10 cellular contexts compared by ENCODE assay signal in the genomic region with DNA sequence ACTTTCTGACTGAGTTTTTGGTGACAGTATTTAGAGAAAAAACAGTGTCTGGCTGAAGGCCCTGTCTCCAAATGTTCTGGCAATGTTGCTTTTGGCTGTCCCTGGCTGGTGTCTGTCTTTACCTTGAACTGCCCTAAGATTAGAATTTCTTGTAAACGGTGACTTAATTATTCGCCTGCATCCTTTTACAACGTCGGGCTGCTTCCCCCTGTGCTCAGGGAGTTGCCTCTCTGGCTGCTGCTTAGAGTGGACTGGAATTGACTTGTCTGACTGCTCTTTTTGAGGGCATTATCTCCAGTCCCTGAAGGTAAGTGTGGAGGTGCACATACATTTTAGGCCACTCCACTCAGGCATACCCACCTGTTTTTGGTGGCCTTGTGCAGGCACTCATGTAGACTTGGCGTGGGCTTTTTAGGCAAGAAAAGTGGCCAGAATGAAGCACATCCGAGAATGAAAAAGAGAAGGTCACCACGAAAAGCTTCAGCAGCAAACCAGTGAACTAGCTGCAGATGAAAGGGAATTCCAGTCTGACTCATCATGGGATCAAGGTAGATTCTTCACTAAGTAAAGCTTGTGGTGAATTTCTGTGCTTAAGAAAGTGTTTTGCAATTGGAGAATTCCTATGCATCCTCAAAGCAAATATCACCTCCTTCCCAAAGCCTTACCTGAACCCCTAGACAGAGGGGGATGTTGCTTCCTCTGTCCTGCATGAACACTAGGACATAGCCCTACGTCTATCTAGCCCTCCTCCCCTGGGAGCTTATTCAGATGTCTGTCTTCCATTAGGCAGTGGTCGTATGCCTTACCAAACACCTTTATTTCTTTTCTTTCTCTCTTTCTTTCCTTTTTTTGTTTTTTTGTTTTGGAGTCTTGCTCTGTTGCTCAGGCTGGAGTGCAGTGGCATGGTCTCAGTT.
DNase-seq lines count a peak whose midpoint lies in the region; ATAC-seq lines count a peak whose summit lies in the region.
"Had no signal": no experiment of that assay in that cellular context is flagged by ENCODE, and none has a peak within 500 bp of the region (broad histone marks: within the 10 kb centered on the region; RNA-seq: fewer than 3 reads in every experiment).

No MANE protein-coding gene starts in this region.

- peak; percentile 72 for DNase-seq in SW480 (ENCODE audit: low spot score)
- peak; percentile 85 for DNase-seq in islet precursor cell
- DNase-seq in RPMI8226, result no peak
- DNase-seq in activated CD4-positive, alpha-beta T cell treated with anti-CD3 and anti-CD28 coated beads, Interleukin-2, amount 50 U/mL, for 4 hours, result no peak
- DNase-seq in amygdala (lab: John Stamatoyannopoulos, UW), result no peak
- DNase-seq: activated naive CD4-positive, alpha-beta T cell; sigmoid colon had no signal

- peak; percentile 68 for ATAC-seq in GM18502 (IDR thresholded peaks at IDR 0.05; ENCODE audit: poor library complexity, unreplicated experiment)
- ATAC-seq in HG02610 (IDR thresholded peaks at IDR 0.05; ENCODE audit: unreplicated experiment), result peak; percentile 85
- ATAC-seq in GM21576 (IDR thresholded peaks at IDR 0.05; ENCODE audit: unreplicated experiment), result no peak

Comparison
In these comparisons a context has a peak if more than half of its experiments do, and no peak if none do; other contexts are left out.
1. DNase-seq: peak in SW480 (single experiment) and islet precursor cell (single experiment); none in RPMI8226 (single experiment), activated CD4-positive, alpha-beta T cell treated with anti-CD3 and anti-CD28 coated beads, Interleukin-2, amount 50 U/mL, for 4 hours (0 of 2) and amygdala (0 of 56).